ENCODE assay signal across 15 cellular contexts in genomic region chr10:28304032-28304571, GRCh38. TPM values are rescaled to one million over a fixed set of nuclear protein-coding genes. Genes with fewer than 3 reads are reported as not detected.
DNase-seq lines count a peak whose midpoint lies in the region; ATAC-seq, FAIRE-seq and TF ChIP-seq lines count a peak whose summit lies in the region.
"Had no signal": no experiment of that assay in that cellular context is flagged by ENCODE, and none has a peak within 500 bp of the region (broad histone marks: within the 10 kb centered on the region; RNA-seq: fewer than 3 reads in every experiment).

No MANE protein-coding gene starts in this region.

- 1 to 6% methylated on average over 3 of the region's 3 CpGs for WGBS in pancreas, 2 donors

- TF ChIP-seq CTCF in LNCaP clone FGC (IDR thresholded peaks at IDR 0.05; ENCODE audit: control insufficient read depth, extremely low read depth, insufficient read depth) = no peak
- no peak for TF ChIP-seq CTCF in pancreas (IDR thresholded peaks at IDR 0.05)

- no peaks in the 10 kb centered on the region for H3K36me3 ChIP-seq in pancreas
- H3K36me3 ChIP-seq: stomach had no signal

- ATAC-seq in pancreas = no peak
- no peak for ATAC-seq in GM18498 (IDR thresholded peaks at IDR 0.05; ENCODE audit: unreplicated experiment)
- ATAC-seq in HG02642 (IDR thresholded peaks at IDR 0.05; ENCODE audit: poor library complexity, unreplicated experiment) = no peak

- no peak overlapping the region for H3K27ac Mint-ChIP-seq in T-helper 1 cell treated with Interleukin-12 subunit alpha and Interleukin-12 subunit beta and Interleukin-4 antibody, amounts not matched to agents 30 μg/mL and 1 μg/mL, for 36 hours
- H3K27ac Mint-ChIP-seq in dendritic cell treated with granulocyte-macrophage colony-stimulating factor and Interleukin-4, amounts not matched to agents 40 ng/mL and 50 ng/mL, for 4 days = peak overlapping the region; percentile 77
- H3K27ac Mint-ChIP-seq: activated T-helper 2 cell treated with anti-CD3 and anti-CD28 coated beads, Interferon-gamma antibody, Interleukin-2, Interleukin-4, amounts not matched to agents 10 μg/mL and 5 μg/mL and 100 μg/mL, durations not matched to agents 14 hours and 24 hours and 36 hours had no signal

- H3K9me3 Mint-ChIP-seq in T-helper 1 cell treated with Interleukin-12 subunit alpha and Interleukin-12 subunit beta and Interleukin-4 antibody, amounts not matched to agents 30 μg/mL and 1 μg/mL, for 36 hours = no peaks in the 10 kb centered on the region
- H3K9me3 Mint-ChIP-seq in dendritic cell treated with granulocyte-macrophage colony-stimulating factor and Interleukin-4, amounts not matched to agents 40 ng/mL and 50 ng/mL, for 4 days = no peaks in the 10 kb centered on the region
- H3K9me3 Mint-ChIP-seq: activated T-helper 2 cell treated with anti-CD3 and anti-CD28 coated beads, Interferon-gamma antibody, Interleukin-2, Interleukin-4, amounts not matched to agents 10 μg/mL and 5 μg/mL and 100 μg/mL, durations not matched to agents 14 hours and 24 hours and 36 hours had no signal

- peaks cover 7 to 18% (median 15%) of the 10 kb centered on the region in 3 donors for H3K4me1 ChIP-seq in pancreas

- H3K27ac ChIP-seq in pancreas = peak overlapping the region in 3 of 4 donors; percentile 91 to 97 (median 91)

- H3K4me3 ChIP-seq in LNCaP clone FGC (ENCODE audit: low read depth, low read length) (peak overlapping the region; percentile 66), pancreas (peak overlapping the region in 2 of 4 donors; percentile 67 to 73)

- no peaks in the 10 kb centered on the region for H3K27me3 ChIP-seq in pancreas

- no peak for FAIRE-seq in pancreas (lab: Jason Lieb, UNC)
- FAIRE-seq: G401.6, keratinocyte, TTC549 had no signal

- intact Hi-C loops in dendritic cell treated with granulocyte-macrophage colony-stimulating factor and Interleukin-4, amounts not matched to agents 40 ng/mL and 50 ng/mL, for 4 days (cut with micrococcal nuclease) = no loop called here
- intact Hi-C loops in pancreas (cut with DNase I) = loop anchor here in 1 of 3 donors (10.0 kb wide), 1 partner anchor 81 kb away; no protein-coding TSS in a partner anchor

- H3K27me3 Mint-ChIP-seq in T-helper 1 cell treated with Interleukin-12 subunit alpha and Interleukin-12 subunit beta and Interleukin-4 antibody, amounts not matched to agents 30 μg/mL and 1 μg/mL, for 36 hours (ENCODE audit: low read depth) = peaks cover 54% of the 10 kb centered on the region
- no peaks in the 10 kb centered on the region for H3K27me3 Mint-ChIP-seq in dendritic cell treated with granulocyte-macrophage colony-stimulating factor and Interleukin-4, amounts not matched to agents 40 ng/mL and 50 ng/mL, for 4 days

- peaks cover 19% of the 10 kb centered on the region for H3K4me1 Mint-ChIP-seq in T-helper 1 cell treated with Interleukin-12 subunit alpha and Interleukin-12 subunit beta and Interleukin-4 antibody, amounts not matched to agents 30 μg/mL and 1 μg/mL, for 36 hours (ENCODE audit: low read depth)
- H3K4me1 Mint-ChIP-seq in dendritic cell treated with granulocyte-macrophage colony-stimulating factor and Interleukin-4, amounts not matched to agents 40 ng/mL and 50 ng/mL, for 4 days (ENCODE audit: low read depth) = peaks cover 33% of the 10 kb centered on the region

- no peaks in the 10 kb centered on the region for H3K9me3 ChIP-seq in pancreas
- H3K9me3 ChIP-seq: stomach had no signal

- DNase-seq in T-helper 1 cell (no peak), LNCaP clone FGC (ENCODE audit: low read depth) (no peak), pancreas (no peak), NCI-H2081 (lab: John Stamatoyannopoulos, UW) (no peak)
- DNase-seq: NCI-H1436 treated with DMSO at 0.1 percent for 48 hours, nucleus accumbens, stomach had no signal

- no peaks in the 10 kb centered on the region for H3K36me3 Mint-ChIP-seq in T-helper 1 cell treated with Interleukin-12 subunit alpha and Interleukin-12 subunit beta and Interleukin-4 antibody, amounts not matched to agents 30 μg/mL and 1 μg/mL, for 36 hours (ENCODE audit: low read depth)
- no peaks in the 10 kb centered on the region for H3K36me3 Mint-ChIP-seq in dendritic cell treated with granulocyte-macrophage colony-stimulating factor and Interleukin-4, amounts not matched to agents 40 ng/mL and 50 ng/mL, for 4 days (ENCODE audit: low read depth)

- peak overlapping the region; percentile 67 for H3K4me3 Mint-ChIP-seq in T-helper 1 cell treated with Interleukin-12 subunit alpha and Interleukin-12 subunit beta and Interleukin-4 antibody, amounts not matched to agents 30 μg/mL and 1 μg/mL, for 36 hours
- H3K4me3 Mint-ChIP-seq in dendritic cell treated with granulocyte-macrophage colony-stimulating factor and Interleukin-4, amounts not matched to agents 40 ng/mL and 50 ng/mL, for 4 days = peak overlapping the region; percentile 84

RNA-seq across cellular contexts. Expression of gene MPP7, which starts 1.2 kb away (rescaled TPM):
- 10 to 100 TPM; 13.3 to 21.6 (median 16.0) TPM for total RNA-seq in pancreas
- 1 to 10 TPM; 2.8 to 5.0 TPM for polyA plus RNA-seq in pancreas
